ENCODE assay signal across 28 cellular contexts in genomic region chr6:47932575-47932974, GRCh38.
"Had no signal": no experiment of that assay in that cellular context is flagged by ENCODE, and none has a peak within 500 bp of the region (broad histone marks: within the 10 kb centered on the region; RNA-seq: fewer than 3 reads in every experiment).

No MANE protein-coding gene starts in this region.

- ATAC-seq: activated naive CD4-positive, alpha-beta T cell treated with anti-CD3 and anti-CD28 coated beads, Interleukin-2, amount 50 U/mL, for 72 hours; activated T-cell treated with anti-CD3 and anti-CD28 coated beads, Interleukin-2, amount 50 U/mL, for 72 hours; foreskin keratinocyte; gastrocnemius medialis had no signal

- H3K27ac ChIP-seq: ascending aorta, breast epithelium, cardiac muscle cell, colonic mucosa, epithelial cell of prostate, foreskin keratinocyte, gastrocnemius medialis, VCaP had no signal

- H3K9me3 ChIP-seq: ascending aorta, breast epithelium, colonic mucosa, gastrocnemius medialis had no signal

- H3K27me3 ChIP-seq: ascending aorta, breast epithelium, cardiac muscle cell, colonic mucosa, foreskin keratinocyte, gastrocnemius medialis had no signal

- H3K36me3 ChIP-seq: ascending aorta, breast epithelium, cardiac muscle cell, colonic mucosa, gastrocnemius medialis had no signal

- FAIRE-seq: endometrium, endothelial cell of umbilical vein had no signal

- DNase-seq: activated CD4-positive, alpha-beta memory T cell treated with anti-CD3 and anti-CD28 coated beads, Interleukin-2, amount 10 ng/mL, durations not matched to agents 7 days and 5 days; activated CD4-positive, alpha-beta T cell treated with anti-CD3 and anti-CD28 coated beads for 1 hour; activated CD4-positive, alpha-beta T cell treated with anti-CD3 and anti-CD28 coated beads for 4 hours; activated CD4-positive, alpha-beta T cell treated with anti-CD3 and anti-CD28 coated beads, Interleukin-2, amount 10 ng/mL, durations not matched to agents 7 days and 5 days; activated CD4-positive, alpha-beta T cell treated with anti-CD3 and anti-CD28 coated beads, Interleukin-2, amount 50 U/mL, for 4 hours; activated CD8-positive, alpha-beta memory T cell treated with anti-CD3 and anti-CD28 coated beads, Interleukin-2, amount 50 U/mL, for 48 hours; activated gamma-delta T cell; activated naive CD4-positive, alpha-beta T cell; activated naive CD4-positive, alpha-beta T cell treated with anti-CD3 and anti-CD28 coated beads, Interleukin-2, amount 10 ng/mL, durations not matched to agents 7 days and 5 days; activated naive CD8-positive, alpha-beta T cell treated with anti-CD3 and anti-CD28 coated beads, Interleukin-2, amount 10 ng/mL, durations not matched to agents 7 days and 5 days; activated T-cell treated with anti-CD3 and anti-CD28 coated beads for 4 hours; activated T-cell treated with anti-CD3 and anti-CD28 coated beads, Interleukin-2, amount 50 U/mL, for 24 hours; activated T-cell treated with anti-CD3 and anti-CD28 coated beads, Interleukin-2, amount 50 U/mL, for 72 hours; central memory CD4-positive, alpha-beta T cell; cerebellar nuclear complex; colonic mucosa; effector CD8-positive, alpha-beta T cell; gastrocnemius medialis; T-helper 2 cell had no signal

- H3K4me1 ChIP-seq: ascending aorta, breast epithelium, colonic mucosa, gastrocnemius medialis had no signal

- H3K4me3 ChIP-seq: ascending aorta, breast epithelium, cardiac muscle cell, colonic mucosa, gastrocnemius medialis had no signal
